Comparison of ENCODE assay signal across 1 cellular context in the genomic region with DNA sequence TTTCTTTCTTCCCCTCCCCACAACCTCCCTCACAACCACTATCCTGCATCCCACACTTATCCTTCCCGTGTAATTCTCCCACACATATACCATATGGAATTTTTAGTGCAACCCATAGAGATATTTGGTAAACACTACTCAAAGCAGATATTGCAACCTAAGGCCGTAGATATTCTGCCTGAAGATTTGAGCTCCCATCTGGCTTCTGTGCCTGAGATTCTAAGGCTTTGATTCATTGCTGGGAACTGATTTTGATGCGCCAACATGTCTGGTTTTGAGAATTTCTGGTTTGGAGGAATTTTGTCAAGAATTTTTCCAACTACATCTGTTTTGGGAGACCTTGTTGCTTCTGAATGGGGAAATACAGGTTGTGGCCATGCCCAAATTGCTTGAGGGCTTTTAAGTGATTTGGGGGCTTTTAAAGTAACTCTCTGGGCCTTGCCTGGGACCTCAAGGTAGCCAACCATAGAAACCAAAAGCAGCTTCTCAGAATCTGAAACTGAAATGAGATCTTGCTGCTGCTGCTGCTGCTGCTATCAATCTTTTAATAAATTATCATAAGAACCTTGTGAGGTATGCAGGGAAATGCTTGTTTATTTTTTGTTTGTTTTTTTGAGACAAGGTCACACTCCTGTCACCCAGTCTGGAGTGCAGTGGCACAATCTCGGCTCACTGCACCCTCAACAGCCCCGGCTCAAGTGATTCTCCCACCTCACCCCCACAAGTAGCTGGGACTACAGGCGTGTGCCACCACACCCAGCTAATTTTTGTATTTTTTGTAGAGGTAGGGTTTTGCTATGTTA.
TF ChIP-seq lines count a peak whose summit lies in the region.

No MANE protein-coding gene starts in this region.

TF ChIP-seq in WTC11, 78 proteins besides CTCF, POLR2A, EP300 and RAD21 (continued from another document):
- TF ChIP-seq, protein P1, sequence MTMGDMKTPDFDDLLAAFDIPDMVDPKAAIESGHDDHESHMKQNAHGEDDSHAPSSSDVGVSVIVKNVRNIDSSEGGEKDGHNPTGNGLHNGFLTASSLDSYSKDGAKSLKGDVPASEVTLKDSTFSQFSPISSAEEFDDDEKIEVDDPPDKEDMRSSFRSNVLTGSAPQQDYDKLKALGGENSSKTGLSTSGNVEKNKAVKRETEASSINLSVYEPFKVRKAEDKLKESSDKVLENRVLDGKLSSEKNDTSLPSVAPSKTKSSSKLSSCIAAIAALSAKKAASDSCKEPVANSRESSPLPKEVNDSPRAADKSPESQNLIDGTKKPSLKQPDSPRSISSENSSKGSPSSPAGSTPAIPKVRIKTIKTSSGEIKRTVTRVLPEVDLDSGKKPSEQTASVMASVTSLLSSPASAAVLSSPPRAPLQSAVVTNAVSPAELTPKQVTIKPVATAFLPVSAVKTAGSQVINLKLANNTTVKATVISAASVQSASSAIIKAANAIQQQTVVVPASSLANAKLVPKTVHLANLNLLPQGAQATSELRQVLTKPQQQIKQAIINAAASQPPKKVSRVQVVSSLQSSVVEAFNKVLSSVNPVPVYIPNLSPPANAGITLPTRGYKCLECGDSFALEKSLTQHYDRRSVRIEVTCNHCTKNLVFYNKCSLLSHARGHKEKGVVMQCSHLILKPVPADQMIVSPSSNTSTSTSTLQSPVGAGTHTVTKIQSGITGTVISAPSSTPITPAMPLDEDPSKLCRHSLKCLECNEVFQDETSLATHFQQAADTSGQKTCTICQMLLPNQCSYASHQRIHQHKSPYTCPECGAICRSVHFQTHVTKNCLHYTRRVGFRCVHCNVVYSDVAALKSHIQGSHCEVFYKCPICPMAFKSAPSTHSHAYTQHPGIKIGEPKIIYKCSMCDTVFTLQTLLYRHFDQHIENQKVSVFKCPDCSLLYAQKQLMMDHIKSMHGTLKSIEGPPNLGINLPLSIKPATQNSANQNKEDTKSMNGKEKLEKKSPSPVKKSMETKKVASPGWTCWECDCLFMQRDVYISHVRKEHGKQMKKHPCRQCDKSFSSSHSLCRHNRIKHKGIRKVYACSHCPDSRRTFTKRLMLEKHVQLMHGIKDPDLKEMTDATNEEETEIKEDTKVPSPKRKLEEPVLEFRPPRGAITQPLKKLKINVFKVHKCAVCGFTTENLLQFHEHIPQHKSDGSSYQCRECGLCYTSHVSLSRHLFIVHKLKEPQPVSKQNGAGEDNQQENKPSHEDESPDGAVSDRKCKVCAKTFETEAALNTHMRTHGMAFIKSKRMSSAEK (CRISPR knock-in tag; IDR thresholded peaks at IDR 0.05; ENCODE audit: borderline replicate concordance): no peak
